Comparison of ENCODE assay signal across 8 cellular contexts in genomic region chr22:25110596-25110845, GRCh38.
DNase-seq lines count a peak whose midpoint lies in the region; ATAC-seq lines count a peak whose summit lies in the region.

No MANE protein-coding gene starts in this region.

- H3K4me3 ChIP-seq in adipocyte (ENCODE audit: low read length), result peak overlapping the region; percentile 86
- peak overlapping the region; percentile 85 to 94 for H3K4me3 ChIP-seq in stomach smooth muscle (ENCODE audit: low read length in 2 of 2)

- H3K27ac ChIP-seq in stomach smooth muscle (ENCODE audit: low read length), result peak overlapping the region; percentile 6

- peak overlapping the region; percentile 73 for H3K27ac Mint-ChIP-seq in activated CD4-positive, alpha-beta T cell treated with anti-CD3 and anti-CD28 coated beads, Interleukin-2, amount 10 ng/mL, durations not matched to agents 24 days and 14 days
- peak overlapping the region in 3 of 6 donors; percentile 71 to 73 (median 73) for H3K27ac Mint-ChIP-seq in immature natural killer cell

- H3K36me3 ChIP-seq in adipocyte (ENCODE audit: control insufficient read depth, insufficient read depth, low read length, severe bottlenecking) (no peaks in the 10 kb centered on the region), stomach smooth muscle (ENCODE audit: control insufficient read depth in 2 of 2, insufficient read depth in 2 of 2, low read length in 2 of 2) (no peaks in the 10 kb centered on the region)

- peak overlapping the region; percentile 81 for H3K4me3 Mint-ChIP-seq in activated CD4-positive, alpha-beta T cell treated with anti-CD3 and anti-CD28 coated beads, Interleukin-2, amount 10 ng/mL, durations not matched to agents 24 days and 14 days
- H3K4me3 Mint-ChIP-seq in immature natural killer cell, result peak overlapping the region; percentile 89 to 94 (median 90)

- H3K27me3 Mint-ChIP-seq in activated CD4-positive, alpha-beta T cell treated with anti-CD3 and anti-CD28 coated beads, Interleukin-2, amount 10 ng/mL, durations not matched to agents 24 days and 14 days, result no peaks in the 10 kb centered on the region
- H3K27me3 Mint-ChIP-seq in immature natural killer cell (ENCODE audit: low read depth in 3 of 3), result peaks cover 0 to 2% (median 0%) of the 10 kb centered on the region in 3 donors

- H3K9me3 ChIP-seq in adipocyte (ENCODE audit: control insufficient read depth, low read length) (no peaks in the 10 kb centered on the region), stomach smooth muscle (ENCODE audit: control insufficient read depth in 2 of 2, low read length in 2 of 2) (peaks cover 0 to 4% of the 10 kb centered on the region in 2 donors)

- H3K4me1 ChIP-seq in adipocyte (ENCODE audit: control insufficient read depth, insufficient read depth, low read length) (peaks cover 15% of the 10 kb centered on the region), stomach smooth muscle (ENCODE audit: control insufficient read depth, insufficient read depth, low read length) (peaks cover 19% of the 10 kb centered on the region)

- peaks cover 18% of the 10 kb centered on the region for H3K4me1 Mint-ChIP-seq in activated CD4-positive, alpha-beta T cell treated with anti-CD3 and anti-CD28 coated beads, Interleukin-2, amount 10 ng/mL, durations not matched to agents 24 days and 14 days
- peaks cover 17 to 18% of the 10 kb centered on the region in 2 donors for H3K4me1 Mint-ChIP-seq in immature natural killer cell

- no peak for DNase-seq in activated CD4-positive, alpha-beta T cell treated with anti-CD3 and anti-CD28 coated beads, Interleukin-2, amount 10 ng/mL, durations not matched to agents 24 days and 14 days
- DNase-seq in activated CD4-positive, alpha-beta T cell treated with anti-CD3 and anti-CD28 coated beads for 48 hours, result no peak
- DNase-seq in adipocyte (ENCODE audit: low read depth) (no peak), immature natural killer cell (no peak), NCI-H2029 (lab: John Stamatoyannopoulos, UW) (no peak), COR-L47 (lab: John Stamatoyannopoulos, UW) (no peak)

- intact Hi-C loops in activated CD4-positive, alpha-beta T cell treated with anti-CD3 and anti-CD28 coated beads, Interleukin-2, amount 10 ng/mL, durations not matched to agents 24 days and 14 days (cut with micrococcal nuclease), result no loop called here

- no peaks in the 10 kb centered on the region for H3K27me3 ChIP-seq in adipocyte (replicated peaks; ENCODE audit: control insufficient read depth, insufficient read depth, low read length)
- H3K27me3 ChIP-seq in stomach smooth muscle (ENCODE audit: control insufficient read depth in 1 of 2, insufficient read depth in 2 of 2, low read length in 2 of 2), result no peaks in the 10 kb centered on the region

- peaks cover 11% of the 10 kb centered on the region for H3K36me3 Mint-ChIP-seq in activated CD4-positive, alpha-beta T cell treated with anti-CD3 and anti-CD28 coated beads, Interleukin-2, amount 10 ng/mL, durations not matched to agents 24 days and 14 days (ENCODE audit: low read depth)
- no peaks in the 10 kb centered on the region for H3K36me3 Mint-ChIP-seq in immature natural killer cell

- H3K9me3 Mint-ChIP-seq in activated CD4-positive, alpha-beta T cell treated with anti-CD3 and anti-CD28 coated beads, Interleukin-2, amount 10 ng/mL, durations not matched to agents 24 days and 14 days, result no peaks in the 10 kb centered on the region
- no peaks in the 10 kb centered on the region for H3K9me3 Mint-ChIP-seq in immature natural killer cell

- no peak for ATAC-seq in HG03108 (IDR thresholded peaks at IDR 0.05; ENCODE audit: unreplicated experiment)

- peak overlapping the region; percentile 72 for H3K9ac ChIP-seq in adipocyte (ENCODE audit: low read length)
- H3K9ac ChIP-seq in stomach smooth muscle (ENCODE audit: low read length in 2 of 2), result peak overlapping the region; percentile 33 to 51
